1 cellular context compared by ENCODE assay signal in the genomic region with DNA sequence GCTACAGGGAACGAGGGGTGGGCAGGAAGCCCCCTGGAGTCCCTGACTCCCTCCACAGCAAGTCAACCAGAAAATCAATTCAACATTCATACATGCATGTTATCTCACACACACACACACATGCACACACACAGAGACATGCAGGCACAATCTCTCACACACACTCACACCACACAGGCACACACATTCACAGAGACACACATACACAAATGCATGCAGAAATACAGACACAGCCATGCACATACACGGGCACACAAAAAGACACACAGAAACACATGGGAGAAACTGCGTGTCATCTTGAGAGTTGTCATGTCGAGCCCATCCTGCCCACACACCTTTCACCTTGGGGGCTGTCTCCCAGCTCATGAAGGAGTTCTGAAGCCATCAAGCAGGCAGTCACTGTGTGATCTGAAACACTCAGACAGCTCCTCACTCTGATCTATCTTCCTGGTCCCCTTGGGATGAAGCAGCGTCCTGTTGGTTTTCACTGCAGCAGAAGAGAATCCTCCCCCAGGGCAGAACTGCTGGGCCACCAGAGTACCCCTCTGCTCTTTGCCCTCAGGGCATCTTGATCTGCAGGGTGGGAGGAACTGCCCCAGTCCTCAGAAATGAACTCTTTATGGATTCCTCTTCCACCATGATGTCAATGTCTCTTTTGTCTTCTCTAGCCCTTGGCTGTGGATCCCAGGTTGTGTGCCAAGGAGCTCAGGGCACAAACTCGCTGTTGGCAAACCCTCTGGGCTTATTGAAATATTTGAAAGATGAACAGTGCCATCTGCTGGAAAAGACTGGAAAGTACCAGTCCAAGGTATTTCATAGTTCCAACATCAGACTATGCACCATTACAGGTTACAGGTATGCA.
TF ChIP-seq lines count a peak whose summit lies in the region.

No MANE protein-coding gene starts in this region.

TF ChIP-seq in IMR-90, 13 proteins besides CTCF, POLR2A, EP300 and RAD21:
- TF ChIP-seq SMC3 (IDR thresholded peaks at IDR 0.05; ENCODE audit: low read depth, low read length), result peak; percentile 64
- no peak for TF ChIP-seq CHD1 (IDR thresholded peaks at IDR 0.05; ENCODE audit: low read depth, low read length)
TF ChIP-seq in IMR-90: peak in this region for 1.
